Comparison of ENCODE assay signal across 7 cellular contexts in genomic region chr16:72848759-72849664, GRCh38.
DNase-seq lines count a peak whose midpoint lies in the region; ATAC-seq, FAIRE-seq and TF ChIP-seq lines count a peak whose summit lies in the region.

No MANE protein-coding gene starts in this region.

- H3K27ac ChIP-seq in osteoblast (ENCODE audit: low read depth, low read length), result peak overlapping the region; percentile 98

- H3K4me3 ChIP-seq in fibroblast of pulmonary artery (replicated peaks; ENCODE audit: low read depth, low read length), result no peak overlapping the region
- peak overlapping the region; percentile 12 for H3K4me3 ChIP-seq in osteoblast (ENCODE audit: insufficient read depth, low read length)

- H3K4me2 ChIP-seq in osteoblast (ENCODE audit: insufficient read depth, low read length), result peak overlapping the region; percentile 63

- no peaks in the 10 kb centered on the region for H3K9me3 ChIP-seq in osteoblast (ENCODE audit: low read depth, low read length)

- no peaks in the 10 kb centered on the region for H3K27me3 ChIP-seq in osteoblast (ENCODE audit: insufficient read depth, low read length)

- no peaks in the 10 kb centered on the region for H3K36me3 ChIP-seq in osteoblast (ENCODE audit: insufficient read depth, low read length)

- no peak overlapping the region for H2AFZ ChIP-seq in osteoblast (ENCODE audit: low read length)

- DNase-seq in HPDE6-E6E7 (ENCODE audit: extremely low spot score) (peak; percentile 49), RCC 7860 (ENCODE audit: low spot score) (peak; percentile 90), fibroblast of pulmonary artery (ENCODE audit: low read depth) (peak; percentile 96), osteoblast (ENCODE audit: insufficient read length, low spot score, missing footprints) (peak; percentile 95), GM10266 (ENCODE audit: extremely low spot score) (no peak)
- DNase-seq in central memory CD4-positive, alpha-beta T cell, result no peak

- no peaks in the 10 kb centered on the region for H4K20me1 ChIP-seq in osteoblast (ENCODE audit: insufficient read depth, low read length)

- peaks cover 31% of the 10 kb centered on the region for H3K4me1 ChIP-seq in osteoblast (ENCODE audit: insufficient read depth, low read length)

- ATAC-seq in HG03139 (IDR thresholded peaks at IDR 0.05; ENCODE audit: unreplicated experiment), result no peak

- H3K79me2 ChIP-seq in osteoblast (ENCODE audit: insufficient read depth, low read length), result peaks cover 57% of the 10 kb centered on the region

- peak; percentile 86 for FAIRE-seq in RCC 7860 (lab: Jason Lieb, UNC)

- TF ChIP-seq CTCF in fibroblast of pulmonary artery (IDR thresholded peaks at IDR 0.05; ENCODE audit: low read length, missing control alignments) (no peak), osteoblast (IDR thresholded peaks at IDR 0.05; ENCODE audit: extremely low read depth, low read depth, low read length) (no peak), GM10266 (IDR thresholded peaks at IDR 0.05; ENCODE audit: control insufficient read depth, insufficient read depth, low read depth, missing control alignments) (no peak)

Comparison
In these comparisons a context has a peak if more than half of its experiments do, and no peak if none do; other contexts are left out.
1. DNase-seq: peak in HPDE6-E6E7 (single experiment), RCC 7860 (single experiment), fibroblast of pulmonary artery (single experiment) and osteoblast (single experiment); none in GM10266 (single experiment) and central memory CD4-positive, alpha-beta T cell (single experiment).